ENCODE assay signal across 10 cellular contexts in the genomic region with DNA sequence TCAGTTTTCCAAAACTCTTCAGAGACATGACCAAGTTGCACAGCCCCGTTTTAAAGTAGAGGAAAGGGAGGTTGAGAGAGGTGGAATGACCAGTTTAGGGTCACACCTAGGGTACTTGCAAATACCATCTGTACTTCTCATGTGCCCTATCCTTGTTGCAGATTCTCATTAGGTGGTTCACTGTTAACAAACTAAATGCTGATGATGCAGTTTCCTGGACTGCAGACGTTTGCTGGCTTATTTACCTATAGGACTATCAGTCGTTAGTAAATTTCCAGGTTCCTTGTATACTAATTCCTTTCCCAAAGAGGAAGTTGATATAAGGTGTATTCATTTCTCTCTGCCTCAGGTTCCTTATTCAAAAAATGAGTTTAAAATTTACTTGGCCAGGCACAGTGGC. TPM values are rescaled to one million over a fixed set of nuclear protein-coding genes. Genes with fewer than 3 reads are reported as not detected.
DNase-seq lines count a peak whose midpoint lies in the region; ATAC-seq and TF ChIP-seq lines count a peak whose summit lies in the region.
"Had no signal": no experiment of that assay in that cellular context is flagged by ENCODE, and none has a peak within 500 bp of the region (broad histone marks: within the 10 kb centered on the region; RNA-seq: fewer than 3 reads in every experiment).

No MANE protein-coding gene starts in this region.

- TF ChIP-seq CTCF in AG04449 (IDR thresholded peaks at IDR 0.05; ENCODE audit: insufficient read depth, low read length, missing control alignments) (no peak), H9 (conservative IDR thresholded peaks at IDR 0.05) (no peak)

- H2BK15ac ChIP-seq in H9 (ENCODE audit: low read depth, low read length) (no peak overlapping the region), mesenchymal stem cell (ENCODE audit: low read depth, poor library complexity, severe bottlenecking) (no peak overlapping the region)

- POLR2A ChIA-PET in AG04449 (lab: Yijun Ruan, JAX): no interaction called here

- H3K9ac ChIP-seq in H9 (ENCODE audit: extremely low read depth, insufficient read length, low read length): no peak overlapping the region
- peak overlapping the region; percentile 95 for H3K9ac ChIP-seq in mesenchymal stem cell (ENCODE audit: low read length)

- no peak overlapping the region for H3K27ac Mint-ChIP-seq in H9
- H3K27ac Mint-ChIP-seq in activated naive CD8-positive, alpha-beta T cell treated with anti-CD3 and anti-CD28 coated beads for 36 hours: no peak overlapping the region

- H2AFZ ChIP-seq in H9 (ENCODE audit: low read length) (no peak overlapping the region), mesenchymal stem cell (ENCODE audit: low read depth, low read length) (no peak overlapping the region)

- H3K4ac ChIP-seq in H9 (ENCODE audit: low read depth, low read length) (no peak overlapping the region), mesenchymal stem cell (ENCODE audit: low read depth in 1 of 2, low read length in 2 of 2) (no peak overlapping the region)

- H4K8ac ChIP-seq in H9 (replicated peaks; ENCODE audit: insufficient read length, low read depth, low read length): no peak overlapping the region
- no peak overlapping the region for H4K8ac ChIP-seq in mesenchymal stem cell (ENCODE audit: low read length)

- DNase-seq in AG04449 (ENCODE audit: low read depth, low spot score): no peak
- DNase-seq in H9: no peak
- DNase-seq in activated naive CD8-positive, alpha-beta T cell treated with anti-CD3 and anti-CD28 coated beads for 36 hours: no peak
- no peak for DNase-seq in mesenchymal stem cell
- DNase-seq in aorta: no peak
- no peak for DNase-seq in 8988T
- no peak for DNase-seq in activated CD8-positive, alpha-beta memory T cell treated with anti-CD3 and anti-CD28 coated beads, Interleukin-2, amount 50 U/mL, for 4 hours
- no peak for DNase-seq in superior temporal gyrus (ENCODE audit: extremely low spot score)
- DNase-seq: activated gamma-delta T cell treated with Interleukin-2 at 50 U/mL for 16 hours, left ventricle myocardium superior had no signal

- H3K4me2 ChIP-seq in H9 (ENCODE audit: insufficient read depth, insufficient read length, low read length) (peak overlapping the region; percentile 67), mesenchymal stem cell (ENCODE audit: low read length, poor library complexity, severe bottlenecking) (peak overlapping the region; percentile 93)

- H3K27me3 ChIP-seq in H9 (ENCODE audit: insufficient read depth, low read length) (no peaks in the 10 kb centered on the region), mesenchymal stem cell (ENCODE audit: control insufficient read depth in 1 of 2, insufficient read depth in 1 of 2, low read length in 2 of 2) (no peaks in the 10 kb centered on the region), aorta (ENCODE audit: control insufficient read depth in 1 of 2, insufficient read depth in 2 of 2, low read length in 1 of 2) (no peaks in the 10 kb centered on the region)

- H2BK12ac ChIP-seq in H9 (ENCODE audit: insufficient read length, low read depth, low read length) (no peak overlapping the region), mesenchymal stem cell (ENCODE audit: low read length in 2 of 2) (no peak overlapping the region)

- H4K5ac ChIP-seq in H9 (ENCODE audit: insufficient read length, low read depth, low read length): no peak overlapping the region

- H3K4me1 Mint-ChIP-seq in H9: peaks cover 47 to 53% of the 10 kb centered on the region in 2 experiments
- peaks cover 30% of the 10 kb centered on the region for H3K4me1 Mint-ChIP-seq in activated naive CD8-positive, alpha-beta T cell treated with anti-CD3 and anti-CD28 coated beads for 36 hours

- no peak overlapping the region for H3T11ph ChIP-seq in H9 (ENCODE audit: low read length)

- no peak overlapping the region for H3K27ac ChIP-seq in H9 (ENCODE audit: insufficient read length, low read depth, low read length)
- H3K27ac ChIP-seq in mesenchymal stem cell (ENCODE audit: low read length, poor library complexity, severe bottlenecking): no peak overlapping the region
- no peak overlapping the region for H3K27ac ChIP-seq in aorta (ENCODE audit: low read depth in 1 of 2, low read length in 2 of 2)

- H3K9me3 ChIP-seq in H9 (ENCODE audit: control insufficient read depth, low read depth, low read length) (no peaks in the 10 kb centered on the region), mesenchymal stem cell (ENCODE audit: control insufficient read depth, low read length) (no peaks in the 10 kb centered on the region), aorta (ENCODE audit: control insufficient read depth, low read length) (no peaks in the 10 kb centered on the region)

- H3K14ac ChIP-seq in H9 (ENCODE audit: insufficient read depth, low read length): no peak overlapping the region
- no peak overlapping the region for H3K14ac ChIP-seq in mesenchymal stem cell (ENCODE audit: low read length in 2 of 2)

- H3K18ac ChIP-seq in H9 (ENCODE audit: insufficient read length, low read depth, low read length): no peak overlapping the region
- H3K18ac ChIP-seq in mesenchymal stem cell (ENCODE audit: low read depth in 1 of 2, low read length in 2 of 2): no peak overlapping the region

- H3K4me3 ChIP-seq in AG04449 (ENCODE audit: low read depth, low read length) (peak overlapping the region; percentile 84), mesenchymal stem cell (ENCODE audit: insufficient read depth in 1 of 2, low read depth in 1 of 2, low read length in 2 of 2) (peak overlapping the region in 1 of 2 experiments; percentile 92), aorta (ENCODE audit: low read length in 2 of 2) (peak overlapping the region in 1 of 2 donors; percentile 74)

- no peak for ATAC-seq in aorta (ENCODE audit: low FRiP score)
- ATAC-seq: left ventricle myocardium superior had no signal

- H3K56ac ChIP-seq in H9 (ENCODE audit: insufficient read length, low read depth, low read length): no peak overlapping the region

- H2BK20ac ChIP-seq in H9 (ENCODE audit: low read depth, low read length, poor library complexity, severe bottlenecking): no peak overlapping the region

- peaks cover 0 to 20% (median 13%) of the 10 kb centered on the region in 3 experiments; a peak in 5 of 7 replicates for H3K36me3 Mint-ChIP-seq in H9 (ENCODE audit: insufficient read depth in 1 of 3, low read depth in 3 of 3)
- H3K36me3 Mint-ChIP-seq in activated naive CD8-positive, alpha-beta T cell treated with anti-CD3 and anti-CD28 coated beads for 36 hours: peaks cover 8% of the 10 kb centered on the region

- H3K23ac ChIP-seq in H9 (ENCODE audit: insufficient read length, low read depth, low read length): no peak overlapping the region
- H3K23ac ChIP-seq in mesenchymal stem cell (ENCODE audit: low read length in 2 of 2): no peak overlapping the region

- H3K79me2 ChIP-seq in H9 (ENCODE audit: insufficient read depth, low read length): peaks cover 7% of the 10 kb centered on the region; the same call in 1 of the 2 replicates

- H3K79me1 ChIP-seq in H9 (ENCODE audit: insufficient read depth, low read depth, low read length, poor library complexity, severe bottlenecking) (peaks cover 5% of the 10 kb centered on the region), mesenchymal stem cell (replicated peaks; ENCODE audit: low read length, poor library complexity, severe bottlenecking) (peaks cover 13% of the 10 kb centered on the region)

- no peaks in the 10 kb centered on the region for H4K20me1 ChIP-seq in H9 (ENCODE audit: control insufficient read depth, insufficient read depth, insufficient read length)

- H4K91ac ChIP-seq in H9 (ENCODE audit: insufficient read length, low read depth, low read length): no peak overlapping the region
- H4K91ac ChIP-seq in mesenchymal stem cell (ENCODE audit: low read length): no peak overlapping the region

- intact Hi-C loops in aorta (cut with DNase I): loop anchor here in 1 of 2 donors (2.0 to 5.0 kb wide), 2 partner anchors 35 to 43 kb away; a partner anchor contains a TSS

- CTCF ChIA-PET in AG04449 (lab: Yijun Ruan, JAX): interaction anchor here (0.6 to 1.7 kb wide), 3 partner anchors 20 to 322 kb away, joined by 3 to 5 read pairs (median 4); no protein-coding TSS in a partner anchor

- H3K23me2 ChIP-seq in H9 (ENCODE audit: insufficient read length, low read depth, low read length, poor library complexity, severe bottlenecking): peaks cover 4% of the 10 kb centered on the region

- H3K9me3 Mint-ChIP-seq in H9: no peaks in the 10 kb centered on the region
- no peaks in the 10 kb centered on the region for H3K9me3 Mint-ChIP-seq in activated naive CD8-positive, alpha-beta T cell treated with anti-CD3 and anti-CD28 coated beads for 36 hours

- peaks cover 13 to 27% of the 10 kb centered on the region in 2 experiments for H3K36me3 ChIP-seq in mesenchymal stem cell (ENCODE audit: control insufficient read depth in 1 of 2, insufficient read depth in 2 of 2, low read depth in 1 of 2, low read length in 2 of 2)
- no peaks in the 10 kb centered on the region for H3K36me3 ChIP-seq in aorta (ENCODE audit: control insufficient read depth in 1 of 2, insufficient read depth in 2 of 2, low read length in 1 of 2)

- peak overlapping the region; percentile 76 to 82 for H3K4me3 Mint-ChIP-seq in H9
- peak overlapping the region; percentile 79 for H3K4me3 Mint-ChIP-seq in activated naive CD8-positive, alpha-beta T cell treated with anti-CD3 and anti-CD28 coated beads for 36 hours

- H3K27me3 Mint-ChIP-seq in H9 (ENCODE audit: low read depth): no peaks in the 10 kb centered on the region
- no peaks in the 10 kb centered on the region for H3K27me3 Mint-ChIP-seq in activated naive CD8-positive, alpha-beta T cell treated with anti-CD3 and anti-CD28 coated beads for 36 hours

- no peak overlapping the region for H2AK5ac ChIP-seq in H9 (ENCODE audit: insufficient read length, low read length)
- no peak overlapping the region for H2AK5ac ChIP-seq in mesenchymal stem cell (ENCODE audit: low read length, severe bottlenecking)

- WGBS in H9 (ENCODE audit: extremely low coverage, insufficient read length, low lambda C conversion rate): no CpG with 5 or more reads among the region's 3 CpGs
- 67% methylated on average over 1 of the region's 3 CpGs for WGBS in mesenchymal stem cell
- 57 to 63% methylated on average over 3 of the region's 3 CpGs for WGBS in aorta, 2 donors

- H2BK5ac ChIP-seq in H9 (ENCODE audit: insufficient read length, low read length): no peak overlapping the region
- no peak overlapping the region for H2BK5ac ChIP-seq in mesenchymal stem cell (ENCODE audit: low read depth, low read length, poor library complexity, severe bottlenecking)

- peaks cover 2% of the 10 kb centered on the region; the same call in 1 of the 2 replicates for H3K4me1 ChIP-seq in H9 (ENCODE audit: insufficient read depth, low read length)
- H3K4me1 ChIP-seq in mesenchymal stem cell (ENCODE audit: control insufficient read depth, insufficient read depth, low read depth, low read length): peaks cover 23% of the 10 kb centered on the region
- H3K4me1 ChIP-seq in aorta (ENCODE audit: control insufficient read depth in 1 of 2, insufficient read depth in 2 of 2, low read length in 2 of 2): peaks cover 0 to 6% of the 10 kb centered on the region in 2 donors

- H2BK120ac ChIP-seq in H9 (ENCODE audit: low read depth, low read length, poor library complexity, severe bottlenecking) (no peak overlapping the region), mesenchymal stem cell (ENCODE audit: low read depth, low read length) (no peak overlapping the region)

RNA-seq across cellular contexts. Expression of a gene that starts 1.4 kb away (rescaled TPM):
- total RNA-seq in H9 (2021) (31.0 and 33.9 TPM in 2 replicates), aorta (10 to 100 TPM; 49.1 to 64.4 TPM)
- 10 to 100 TPM; 32.7 to 36.8 TPM for total RNA-seq in activated naive CD8-positive, alpha-beta T cell treated with anti-CD3 and anti-CD28 coated beads for 36 hours
- polyA plus RNA-seq in mesenchymal stem cell (2013, experiment 1 of 2): 15.5 TPM
- polyA plus RNA-seq in mesenchymal stem cell (2013, experiment 2 of 2): 14.7 TPM
- 10 to 100 TPM; 16.4 to 48.2 TPM for polyA plus RNA-seq in aorta

RNA-seq across cellular contexts. Expression of a gene that starts 41.8 kb away (rescaled TPM):
- total RNA-seq in H9 (2021) (385 and 399 TPM in 2 replicates), aorta (100 to 1,000 TPM; 345 to 394 TPM)
- total RNA-seq in activated naive CD8-positive, alpha-beta T cell treated with anti-CD3 and anti-CD28 coated beads for 36 hours: 100 to 1,000 TPM; 263 to 265 TPM
- 369 TPM for polyA plus RNA-seq in mesenchymal stem cell (2013, experiment 1 of 2)
- 372 TPM for polyA plus RNA-seq in mesenchymal stem cell (2013, experiment 2 of 2)
- polyA plus RNA-seq in aorta: 100 to 1,000 TPM; 218 to 243 TPM

RNA-seq across cellular contexts. Expression of a gene that starts 42.1 kb away (rescaled TPM):
- 340 and 364 TPM in 2 replicates for total RNA-seq in H9 (2021)
- total RNA-seq in activated naive CD8-positive, alpha-beta T cell treated with anti-CD3 and anti-CD28 coated beads for 36 hours: 100 to 1,000 TPM; 272 to 286 TPM
- 768 TPM for polyA plus RNA-seq in mesenchymal stem cell (2013, experiment 1 of 2)
- polyA plus RNA-seq in mesenchymal stem cell (2013, experiment 2 of 2): 740 TPM
- 100 to 1,000 TPM; 415 to 476 TPM for total RNA-seq in aorta
- polyA plus RNA-seq in aorta: 100 to 1,000 TPM; 220 to 221 TPM
